ENCODE assay signal across 24 cellular contexts in genomic region chrX:7568130-7568529, GRCh38.
"Had no signal": no experiment of that assay in that cellular context is flagged by ENCODE, and none has a peak within 500 bp of the region (broad histone marks: within the 10 kb centered on the region; RNA-seq: fewer than 3 reads in every experiment).

No MANE protein-coding gene starts in this region.

- FAIRE-seq: colon, endothelial cell of umbilical vein, islet of Langerhans, keratinocyte had no signal

- H3K27me3 ChIP-seq: esophagus muscularis mucosa, foreskin keratinocyte, gastrocnemius medialis, heart right ventricle, left lung had no signal

- ATAC-seq: foreskin keratinocyte, gastrocnemius medialis, heart right ventricle, left cardiac atrium, left lung, left ventricle myocardium superior, lower lobe of right lung, mucosa of descending colon had no signal

- H3K27ac Mint-ChIP-seq: mesothelial cell of epicardium, naive B cell had no signal

- H3K9me3 ChIP-seq: esophagus muscularis mucosa, gastrocnemius medialis, heart right ventricle, left lung, lower lobe of right lung, mucosa of descending colon had no signal

- H3K9me3 Mint-ChIP-seq: mesothelial cell of epicardium had no signal

- H3K27me3 Mint-ChIP-seq: naive B cell had no signal

- H3K4me1 ChIP-seq: esophagus muscularis mucosa, foreskin keratinocyte, gastrocnemius medialis, heart right ventricle, left lung, lower lobe of right lung had no signal

- H3K4me1 Mint-ChIP-seq: mesothelial cell of epicardium, naive B cell had no signal

- DNase-seq: dermis blood vessel endothelial cell; dorsolateral prefrontal cortex; effector CD4-positive, alpha-beta T cell; effector memory CD4-positive, alpha-beta T cell; foreskin keratinocyte; gastrocnemius medialis; glutamatergic neuron; head of caudate nucleus; heart right ventricle; hippocampal formation; left cardiac atrium; left lung; left ventricle myocardium superior; lower lobe of right lung; mesenchymal stem cell; mucosa of descending colon; naive B cell had no signal

- H3K27ac ChIP-seq: coronary artery, dorsolateral prefrontal cortex, esophagus muscularis mucosa, foreskin keratinocyte, gastrocnemius medialis, heart right ventricle, left lung, lower lobe of right lung had no signal

- H3K4me3 Mint-ChIP-seq: mesothelial cell of epicardium, naive B cell had no signal

- H3K36me3 ChIP-seq: esophagus muscularis mucosa, gastrocnemius medialis, heart right ventricle, left lung, lower lobe of right lung had no signal

- H3K4me3 ChIP-seq: coronary artery, dorsolateral prefrontal cortex, esophagus muscularis mucosa, gastrocnemius medialis, heart right ventricle, left lung, lower lobe of right lung, mucosa of descending colon had no signal

- H3K36me3 Mint-ChIP-seq: mesothelial cell of epicardium, naive B cell had no signal
